Comparison of ENCODE assay signal across 1 cellular context in the genomic region with DNA sequence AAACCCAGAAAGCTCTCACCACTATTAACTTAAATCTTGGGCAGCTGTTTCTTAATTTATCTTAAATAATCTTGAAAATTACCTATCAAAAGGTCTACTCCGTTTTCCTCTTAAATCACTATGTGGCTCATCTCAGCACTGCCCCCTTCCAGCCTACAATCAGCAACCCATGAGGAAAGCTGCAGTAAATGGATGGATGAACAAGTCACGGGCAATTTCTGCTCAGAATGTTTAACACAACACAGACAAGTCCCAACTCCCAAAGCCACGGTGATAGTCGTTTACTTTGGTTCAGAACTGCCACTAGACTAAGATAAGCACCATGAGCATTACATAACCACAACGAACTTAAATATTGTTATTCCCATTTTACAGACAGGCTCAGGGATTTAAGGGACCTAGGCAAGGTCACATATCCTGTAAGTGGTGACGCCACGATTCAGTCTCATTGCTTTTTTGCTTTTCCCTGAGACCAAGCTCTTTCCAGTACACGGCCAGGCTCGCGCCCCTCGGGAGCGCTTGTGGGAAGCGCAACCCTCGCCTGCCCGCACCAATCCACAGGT.
TF ChIP-seq lines count a peak whose summit lies in the region.

No MANE protein-coding gene starts in this region.

TF ChIP-seq in GM12878, 131 proteins besides CTCF, POLR2A, EP300 and RAD21:
- TF ChIP-seq IKZF1 (conservative IDR thresholded peaks at IDR 0.05) (no peak), SMAD1 (IDR thresholded peaks at IDR 0.05; ENCODE audit: low read depth, partially characterized antibody) (no peak), EED (IDR thresholded peaks at IDR 0.05; ENCODE audit: low read depth) (peak; percentile 56; the same call in 1 of the 2 replicates), IRF5 (IDR thresholded peaks at IDR 0.05; ENCODE audit: borderline replicate concordance) (no peak)
